In genomic region chr7:29146888-29147609, GRCh38 we compare ENCODE assay signal across 8 cellular contexts. TPM values are rescaled to one million over a fixed set of nuclear protein-coding genes. Genes with fewer than 3 reads are reported as not detected.
DNase-seq lines count a peak whose midpoint lies in the region; TF ChIP-seq lines count a peak whose summit lies in the region.

No MANE protein-coding gene starts in this region.

- H3K9me3 ChIP-seq in adipocyte (ENCODE audit: control insufficient read depth, low read length) (peaks cover 3% of the 10 kb centered on the region), tibial nerve (no peaks in the 10 kb centered on the region)

- H3K9me3 Mint-ChIP-seq in activated CD4-positive, alpha-beta T cell treated with anti-CD3 and anti-CD28 coated beads, Interleukin-2, amount 10 ng/mL, durations not matched to agents 7 days and 5 days: no peaks in the 10 kb centered on the region

- H3K36me3 ChIP-seq in adipocyte (ENCODE audit: control insufficient read depth, insufficient read depth, low read length, severe bottlenecking) (no peaks in the 10 kb centered on the region), tibial nerve (no peaks in the 10 kb centered on the region), brain microvascular endothelial cell (replicated peaks) (no peaks in the 10 kb centered on the region)

- H3K9ac ChIP-seq in adipocyte (ENCODE audit: low read length): peak overlapping the region; percentile 47

- H3K4me3 Mint-ChIP-seq in activated CD4-positive, alpha-beta T cell treated with anti-CD3 and anti-CD28 coated beads, Interleukin-2, amount 10 ng/mL, durations not matched to agents 7 days and 5 days: no peak overlapping the region

- no peak for TF ChIP-seq POLR2A in tibial nerve (IDR thresholded peaks at IDR 0.05)

- TF ChIP-seq EP300 in tibial nerve (IDR thresholded peaks at IDR 0.05): no peak

- no peaks in the 10 kb centered on the region for H3K36me3 Mint-ChIP-seq in activated CD4-positive, alpha-beta T cell treated with anti-CD3 and anti-CD28 coated beads, Interleukin-2, amount 10 ng/mL, durations not matched to agents 7 days and 5 days (ENCODE audit: low read depth)

- H3K27me3 Mint-ChIP-seq in activated CD4-positive, alpha-beta T cell treated with anti-CD3 and anti-CD28 coated beads, Interleukin-2, amount 10 ng/mL, durations not matched to agents 7 days and 5 days: peaks cover 48% of the 10 kb centered on the region

- H3K4me1 ChIP-seq in adipocyte (ENCODE audit: control insufficient read depth, insufficient read depth, low read length) (peaks cover 18% of the 10 kb centered on the region), tibial nerve (peaks cover 0 to 11% (median 4%) of the 10 kb centered on the region in 4 donors)

- in situ Hi-C loops in brain microvascular endothelial cell (cut with HindIII; ENCODE audit: low pct_ligation_motif_present, low sequenced_read_pairs): no loop called here

- TF ChIP-seq CTCF in tibial nerve (IDR thresholded peaks at IDR 0.05) (no peak), brain microvascular endothelial cell (IDR thresholded peaks at IDR 0.05; ENCODE audit: low read depth, low read length, missing control alignments) (no peak)

- no peak overlapping the region for H3K27ac Mint-ChIP-seq in activated CD4-positive, alpha-beta T cell treated with anti-CD3 and anti-CD28 coated beads, Interleukin-2, amount 10 ng/mL, durations not matched to agents 7 days and 5 days

- POLR2A ChIA-PET in activated CD4-positive, alpha-beta T cell treated with anti-CD3 and anti-CD28 coated beads, Interleukin-2, amount 10 ng/mL, durations not matched to agents 7 days and 5 days (lab: Charles Lee): no interaction called here

- CTCF ChIA-PET in activated CD4-positive, alpha-beta T cell treated with anti-CD3 and anti-CD28 coated beads, Interleukin-2, amount 10 ng/mL, durations not matched to agents 7 days and 5 days (lab: Charles Lee): interaction anchor here (0.8 kb wide), 1 partner anchor 38 kb away, joined by 3 read pairs; no protein-coding TSS in a partner anchor

- peaks cover 3% of the 10 kb centered on the region for H3K4me1 Mint-ChIP-seq in activated CD4-positive, alpha-beta T cell treated with anti-CD3 and anti-CD28 coated beads, Interleukin-2, amount 10 ng/mL, durations not matched to agents 7 days and 5 days

- H3K27me3 ChIP-seq in adipocyte (replicated peaks; ENCODE audit: control insufficient read depth, insufficient read depth, low read length): peaks cover 53% of the 10 kb centered on the region
- H3K27me3 ChIP-seq in tibial nerve: peaks cover 0 to 18% of the 10 kb centered on the region in 2 donors
- peaks cover 25% of the 10 kb centered on the region for H3K27me3 ChIP-seq in brain microvascular endothelial cell (replicated peaks)

- peak overlapping the region; percentile 74 for H3K4me3 ChIP-seq in adipocyte (ENCODE audit: low read length)
- H3K4me3 ChIP-seq in tibial nerve: peak overlapping the region; percentile 8 to 46 (median 32)
- H3K4me3 ChIP-seq in brain microvascular endothelial cell (ENCODE audit: low read depth, low read length): no peak overlapping the region

- DNase-seq in NCI-H1417 (lab: John Stamatoyannopoulos, UW) (peak in 2 of 3 experiments; percentile 50 to 74), NCI-H1417 treated with DMSO at 0.1 percent for 48 hours (lab: John Stamatoyannopoulos, UW) (no peak), adipocyte (ENCODE audit: low read depth) (no peak), left kidney (ENCODE audit: low read depth, low spot score) (peak; percentile 60), tibial nerve (ENCODE audit: low spot score in 2 of 2) (no peak), brain microvascular endothelial cell (no peak), hypothalamus (lab: John Stamatoyannopoulos, UW) (no peak)
- DNase-seq in activated CD4-positive, alpha-beta T cell treated with anti-CD3 and anti-CD28 coated beads, Interleukin-2, amount 10 ng/mL, durations not matched to agents 7 days and 5 days: no peak

- H3K27ac ChIP-seq in tibial nerve (peak overlapping the region in 2 of 4 donors; percentile 10 to 63), brain microvascular endothelial cell (no peak overlapping the region)

- WGBS in tibial nerve, 2 donors: 46 to 57% methylated on average over 14 of the region's 14 CpGs

RNA-seq across cellular contexts. Expression of gene CPVL, which starts 0.7 kb away (rescaled TPM):
- total RNA-seq in tibial nerve: 10 to 100 TPM in 2 of 4 donors, 1 to 10 TPM in 2; 3.1 to 17.5 (median 11.5) TPM
- not detected for total RNA-seq in activated CD4-positive, alpha-beta T cell treated with anti-CD3 and anti-CD28 coated beads, Interleukin-2, amount 10 ng/mL, durations not matched to agents 7 days and 5 days

RNA-seq across cellular contexts. Expression of gene CHN2, which starts 47.5 kb away (rescaled TPM):
- total RNA-seq in tibial nerve: 10 to 100 TPM in 1 of 4 donors, 1 to 10 TPM in 3; 3.9 to 12.6 (median 7.0) TPM
- 1 to 10 TPM; 2.4 to 3.6 TPM for total RNA-seq in activated CD4-positive, alpha-beta T cell treated with anti-CD3 and anti-CD28 coated beads, Interleukin-2, amount 10 ng/mL, durations not matched to agents 7 days and 5 days

Comparison
In these comparisons a context has a peak if more than half of its experiments do, and no peak if none do; other contexts are left out.
1. DNase-seq: peak in NCI-H1417 (2 of 3) and left kidney (single experiment); none in NCI-H1417 treated with DMSO at 0.1 percent for 48 hours (single experiment), adipocyte (single experiment), tibial nerve (0 of 2), brain microvascular endothelial cell (single experiment), activated CD4-positive, alpha-beta T cell treated with anti-CD3 and anti-CD28 coated beads, Interleukin-2, amount 10 ng/mL, durations not matched to agents 7 days and 5 days (single experiment) and hypothalamus (0 of 51).